In genomic region chr13:110474713-110475112, GRCh38 we compare ENCODE assay signal across 17 cellular contexts.
A peak's percentile ranks its signal among the peaks of the same experiment; 100 is the strongest.
DNase-seq lines count a peak whose midpoint lies in the region; ATAC-seq, FAIRE-seq and TF ChIP-seq lines count a peak whose summit lies in the region.
"Had no signal": no experiment of that assay in that cellular context is flagged by ENCODE, and none has a peak within 500 bp of the region (broad histone marks: within the 10 kb centered on the region; RNA-seq: fewer than 3 reads in every experiment).

No MANE protein-coding gene starts in this region.

- H3K4me2 ChIP-seq in BLaER1 (peak overlapping the region; percentile 49; the same call in 1 of the 2 replicates), H9 (ENCODE audit: insufficient read depth, insufficient read length, low read length) (no peak overlapping the region), K562 (ENCODE audit: insufficient read depth, low read length) (peak overlapping the region; percentile 46)

- H3K14ac ChIP-seq in H9 (ENCODE audit: insufficient read depth, low read length), result no peak overlapping the region

- no peak overlapping the region for H2BK5ac ChIP-seq in H9 (ENCODE audit: insufficient read length, low read length)

- WGBS in H9 (ENCODE audit: extremely low coverage, insufficient read length, low lambda C conversion rate), result no CpG with 5 or more reads among the region's 21 CpGs
- 55% methylated on average over 19 of the region's 21 CpGs for WGBS in K562 (ENCODE audit: insufficient coverage, low coverage, missing lambda C conversion rate)

- H3K9me3 Mint-ChIP-seq in H9, result no peaks in the 10 kb centered on the region
- H3K9me3 Mint-ChIP-seq in nephron progenitor cell, result no peaks in the 10 kb centered on the region
- H3K9me3 Mint-ChIP-seq in stimulated activated memory B cell treated with anti-CD40 and anti-IgM and Interleukin-4, amounts not matched to agents 10 μg/mL and 1 μg/mL and 100 μg/mL, for 72 hours, result no peaks in the 10 kb centered on the region
- H3K9me3 Mint-ChIP-seq: CD8-positive, alpha-beta T cell had no signal

- no peak overlapping the region for H3K23ac ChIP-seq in H9 (ENCODE audit: insufficient read length, low read depth, low read length)

- H4K91ac ChIP-seq in H9 (ENCODE audit: insufficient read length, low read depth, low read length), result no peak overlapping the region

- BruUV-seq in K562 (replicated peaks; lab: Mats Ljungman, UMichigan), result no TSS peak

- no peak overlapping the region for H2BK20ac ChIP-seq in H9 (ENCODE audit: low read depth, low read length, poor library complexity, severe bottlenecking)

- H3K18ac ChIP-seq in H9 (ENCODE audit: insufficient read length, low read depth, low read length), result no peak overlapping the region

- no peak overlapping the region for H2BK120ac ChIP-seq in H9 (ENCODE audit: low read depth, low read length, poor library complexity, severe bottlenecking)

- TF ChIP-seq RAD21 in K562 (CRISPR knock-in tag; conservative IDR thresholded peaks at IDR 0.05 in 1 of 2, IDR thresholded peaks at IDR 0.05 in 1 of 2), result no peak

- intact Hi-C loops in K562 (cut with micrococcal nuclease), result no loop called here

- no peaks in the 10 kb centered on the region for H3K9me1 ChIP-seq in K562 (ENCODE audit: control insufficient read depth, insufficient read depth, low read length)

- no peaks in the 10 kb centered on the region for H3K36me3 ChIP-seq in BLaER1
- H3K36me3 ChIP-seq in K562 (ENCODE audit: control insufficient read depth, insufficient read depth, low read length), result no peaks in the 10 kb centered on the region
- peaks cover 97% of the 10 kb centered on the region for H3K36me3 ChIP-seq in brain microvascular endothelial cell (replicated peaks)

- no peak for TF ChIP-seq POLR2A in K562 (conservative IDR thresholded peaks at IDR 0.05)

- H2AFZ ChIP-seq in H9 (ENCODE audit: low read length), result no peak overlapping the region
- no peak overlapping the region for H2AFZ ChIP-seq in K562 (ENCODE audit: low read depth, low read length)

- H3K79me2 ChIP-seq in H9 (ENCODE audit: insufficient read depth, low read length) (no peaks in the 10 kb centered on the region), K562 (ENCODE audit: control insufficient read depth, insufficient read depth, low read length) (no peaks in the 10 kb centered on the region)

- TF ChIP-seq EP300 in K562 (IDR thresholded peaks at IDR 0.05; ENCODE audit: low read length), result no peak

- H3K23me2 ChIP-seq in H9 (ENCODE audit: insufficient read length, low read depth, low read length, poor library complexity, severe bottlenecking), result no peaks in the 10 kb centered on the region

- H3T11ph ChIP-seq in H9 (ENCODE audit: low read length), result no peak overlapping the region

- H3K4me3 Mint-ChIP-seq in H9 (no peak overlapping the region), nephron progenitor cell (no peak overlapping the region)
- no peak overlapping the region for H3K4me3 Mint-ChIP-seq in stimulated activated memory B cell treated with anti-CD40 and anti-IgM and Interleukin-4, amounts not matched to agents 10 μg/mL and 1 μg/mL and 100 μg/mL, for 72 hours
- H3K4me3 Mint-ChIP-seq: CD8-positive, alpha-beta T cell had no signal

- H3K27ac Mint-ChIP-seq in H9, result peak overlapping the region in 2 of 3 experiments; percentile 22 to 27; a peak in 2 of 7 replicates
- peak overlapping the region; percentile 89 for H3K27ac Mint-ChIP-seq in nephron progenitor cell
- H3K27ac Mint-ChIP-seq in stimulated activated memory B cell treated with anti-CD40 and anti-IgM and Interleukin-4, amounts not matched to agents 10 μg/mL and 1 μg/mL and 100 μg/mL, for 72 hours, result no peak overlapping the region
- H3K27ac Mint-ChIP-seq: CD8-positive, alpha-beta T cell had no signal

- H3K4ac ChIP-seq in H9 (ENCODE audit: low read depth, low read length), result no peak overlapping the region

- in situ Hi-C loops in K562 (cut with MboI), result no loop called here
- in situ Hi-C loops in brain microvascular endothelial cell (cut with HindIII; ENCODE audit: low pct_ligation_motif_present, low sequenced_read_pairs), result no loop called here

- CTCF ChIA-PET in K562 (lab: Yijun Ruan, JAX; ENCODE audit: low intra/inter-chr PET ratio) (no interaction called here), HEK293T (lab: Yijun Ruan, JAX) (no interaction called here)

- TF ChIP-seq CTCF in H9 (conservative IDR thresholded peaks at IDR 0.05) (no peak), K562 (IDR thresholded peaks at IDR 0.05 in 2 of 3, conservative IDR thresholded peaks at IDR 0.05 in 1 of 3; ENCODE audit: insufficient read depth in 2 of 3, low read depth in 1 of 3, low read length in 3 of 3) (no peak), nephron progenitor cell (IDR thresholded peaks at IDR 0.05) (no peak), brain microvascular endothelial cell (IDR thresholded peaks at IDR 0.05; ENCODE audit: low read depth, low read length, missing control alignments) (no peak)

- H3K56ac ChIP-seq in H9 (ENCODE audit: insufficient read length, low read depth, low read length), result no peak overlapping the region

- no peak overlapping the region for H2AK5ac ChIP-seq in H9 (ENCODE audit: insufficient read length, low read length)

- no peak overlapping the region for H4K5ac ChIP-seq in H9 (ENCODE audit: insufficient read length, low read depth, low read length)

- H3K9me3 ChIP-seq in BLaER1 (peaks cover 8% of the 10 kb centered on the region; the same call in 1 of the 2 replicates), H9 (ENCODE audit: control insufficient read depth, low read depth, low read length) (no peaks in the 10 kb centered on the region), K562 (replicated peaks; ENCODE audit: control insufficient read depth, insufficient read depth, low read depth, low read length) (no peaks in the 10 kb centered on the region)

- peaks cover 96% of the 10 kb centered on the region for H3K4me1 ChIP-seq in BLaER1
- H3K4me1 ChIP-seq in H9 (ENCODE audit: insufficient read depth, low read length), result no peaks in the 10 kb centered on the region
- peaks cover 30 to 51% of the 10 kb centered on the region in 2 experiments for H3K4me1 ChIP-seq in K562 (replicated peaks in 1 of 2; ENCODE audit: control insufficient read depth in 2 of 2, insufficient read depth in 2 of 2, low read length in 2 of 2)

- ATAC-seq in K562 (no peak), HG03520 (IDR thresholded peaks at IDR 0.05; ENCODE audit: unreplicated experiment) (no peak)
- ATAC-seq in stimulated activated memory B cell treated with anti-CD40 and anti-IgM and Interleukin-4, amounts not matched to agents 10 μg/mL and 1 μg/mL and 100 μg/mL, for 72 hours, result no peak
- ATAC-seq: CD8-positive, alpha-beta T cell; HCT116 had no signal

- H2BK12ac ChIP-seq in H9 (ENCODE audit: insufficient read length, low read depth, low read length), result no peak overlapping the region

- no peaks in the 10 kb centered on the region for H3K79me1 ChIP-seq in H9 (ENCODE audit: insufficient read depth, low read depth, low read length, poor library complexity, severe bottlenecking)

- no peak for DNase-seq in H9
- DNase-seq in K562 (ENCODE audit: extremely low read depth in 1 of 4, low spot score in 3 of 4), result no peak
- DNase-seq in nephron progenitor cell, result no peak
- DNase-seq in brain microvascular endothelial cell, result no peak
- no peak for DNase-seq in HEK293T (ENCODE audit: extremely low spot score)
- DNase-seq: AML-193; CD8-positive, alpha-beta T cell; DND-41; GF-D8; MM.1S; NCI-H1092 treated with DMSO at 0.1 percent for 48 hours; NCI-H82; SW 1271 had no signal

- H3K36me3 Mint-ChIP-seq in H9 (ENCODE audit: insufficient read depth in 1 of 3, low read depth in 3 of 3) (peaks cover 29 to 50% (median 42%) of the 10 kb centered on the region in 3 experiments), nephron progenitor cell (ENCODE audit: low read depth) (peaks cover 68% of the 10 kb centered on the region)
- no peaks in the 10 kb centered on the region for H3K36me3 Mint-ChIP-seq in stimulated activated memory B cell treated with anti-CD40 and anti-IgM and Interleukin-4, amounts not matched to agents 10 μg/mL and 1 μg/mL and 100 μg/mL, for 72 hours
- H3K36me3 Mint-ChIP-seq: CD8-positive, alpha-beta T cell had no signal

- H4K20me1 ChIP-seq in BLaER1 (no peaks in the 10 kb centered on the region), H9 (ENCODE audit: control insufficient read depth, insufficient read depth, insufficient read length) (no peaks in the 10 kb centered on the region), K562 (replicated peaks; ENCODE audit: control insufficient read depth, insufficient read depth, low read length) (no peaks in the 10 kb centered on the region)

- H3K4me3 ChIP-seq in BLaER1 (no peak overlapping the region), K562 (no peak overlapping the region), brain microvascular endothelial cell (ENCODE audit: low read depth, low read length) (no peak overlapping the region)

- peak overlapping the region; percentile 1 for H4K8ac ChIP-seq in H9 (replicated peaks; ENCODE audit: insufficient read length, low read depth, low read length)

- H3K27me3 ChIP-seq in BLaER1, result no peaks in the 10 kb centered on the region
- H3K27me3 ChIP-seq in H9 (ENCODE audit: insufficient read depth, low read length), result no peaks in the 10 kb centered on the region
- peaks cover 0 to 8% of the 10 kb centered on the region in 2 experiments; a peak in 2 of 5 replicates for H3K27me3 ChIP-seq in K562 (ENCODE audit: control insufficient read depth in 2 of 2, insufficient read depth in 2 of 2, low read length in 2 of 2)
- H3K27me3 ChIP-seq in brain microvascular endothelial cell (replicated peaks), result no peaks in the 10 kb centered on the region

- H3K27me3 Mint-ChIP-seq in H9 (ENCODE audit: low read depth) (no peaks in the 10 kb centered on the region), nephron progenitor cell (ENCODE audit: low read depth, poor library complexity) (peaks cover 2% of the 10 kb centered on the region)
- H3K27me3 Mint-ChIP-seq in stimulated activated memory B cell treated with anti-CD40 and anti-IgM and Interleukin-4, amounts not matched to agents 10 μg/mL and 1 μg/mL and 100 μg/mL, for 72 hours, result peaks cover 18% of the 10 kb centered on the region

- no peak for FAIRE-seq in K562 (lab: Jason Lieb, UNC)

- H3K4me1 Mint-ChIP-seq in H9, result peaks cover 7 to 14% of the 10 kb centered on the region in 2 experiments
- peaks cover 29% of the 10 kb centered on the region for H3K4me1 Mint-ChIP-seq in nephron progenitor cell
- peaks cover 54% of the 10 kb centered on the region for H3K4me1 Mint-ChIP-seq in stimulated activated memory B cell treated with anti-CD40 and anti-IgM and Interleukin-4, amounts not matched to agents 10 μg/mL and 1 μg/mL and 100 μg/mL, for 72 hours

- H2BK15ac ChIP-seq in H9 (ENCODE audit: low read depth, low read length), result no peak overlapping the region

- POLR2A ChIA-PET in K562 (lab: Yijun Ruan, JAX) (no interaction called here), HEK293T (lab: Yijun Ruan, JAX) (no interaction called here)

- H3K27ac ChIP-seq in BLaER1 (no peak overlapping the region), H9 (ENCODE audit: insufficient read length, low read depth, low read length) (no peak overlapping the region), K562 (ENCODE audit: extremely low read depth, low read depth, low read length) (no peak overlapping the region; the same call in 2 of the 3 replicates), brain microvascular endothelial cell (no peak overlapping the region)

- H3K9ac ChIP-seq in BLaER1 (no peak overlapping the region), H9 (ENCODE audit: extremely low read depth, insufficient read length, low read length) (no peak overlapping the region), K562 (ENCODE audit: insufficient read depth in 1 of 2, low read depth in 2 of 2, low read length in 2 of 2) (no peak overlapping the region; a peak in 1 of 4 replicates)
